16 cellular contexts compared by ENCODE assay signal in the genomic region with DNA sequence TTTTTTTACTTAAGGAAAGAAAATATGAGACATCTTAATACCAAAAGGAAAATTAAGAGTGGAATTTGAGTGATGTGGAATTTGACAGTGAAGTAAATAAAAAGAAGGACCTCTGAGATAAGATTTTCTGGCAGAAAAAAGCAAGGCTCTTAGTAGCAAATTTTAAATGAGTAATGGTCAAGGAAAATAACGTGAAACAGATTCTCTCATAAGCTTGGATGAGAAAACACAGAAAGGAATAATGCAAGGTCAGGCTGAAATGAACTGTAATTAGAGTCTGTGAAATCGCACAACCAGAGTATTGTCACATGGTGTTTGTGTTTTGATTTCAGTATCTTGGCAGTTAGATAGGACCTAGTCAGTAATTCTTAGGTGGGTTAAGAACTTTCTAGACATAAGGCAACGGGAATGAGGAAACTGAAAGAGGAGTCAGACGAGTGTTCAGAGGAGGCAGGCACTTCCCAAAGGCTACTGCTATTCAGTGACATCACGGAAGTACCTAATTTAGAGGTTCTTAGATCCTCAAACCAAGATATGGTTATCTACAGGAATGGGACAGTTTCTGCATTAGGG. TPM values are rescaled to one million over a fixed set of nuclear protein-coding genes. Genes with fewer than 3 reads are reported as not detected.
DNase-seq lines count a peak whose midpoint lies in the region; ATAC-seq and TF ChIP-seq lines count a peak whose summit lies in the region.
"Had no signal": no experiment of that assay in that cellular context is flagged by ENCODE, and none has a peak within 500 bp of the region (broad histone marks: within the 10 kb centered on the region; RNA-seq: fewer than 3 reads in every experiment).

No MANE protein-coding gene starts in this region.

- ATAC-seq in sciatic nerve (peak; percentile 57), HG03025 (IDR thresholded peaks at IDR 0.05; ENCODE audit: low FRiP score, unreplicated experiment) (no peak)
- ATAC-seq: GM12878 had no signal

- H3K9me2 ChIP-seq in hepatocyte (replicated peaks; ENCODE audit: insufficient read depth) = no peaks in the 10 kb centered on the region

- H3K4me1 Mint-ChIP-seq in CD14-positive monocyte = peaks cover 7% of the 10 kb centered on the region

- peak; percentile 47 for DNase-seq in EH (ENCODE audit: low read depth)
- peak; percentile 87 for DNase-seq in amniotic epithelial cell (ENCODE audit: low read depth)
- DNase-seq in hepatocyte (ENCODE audit: low spot score) = no peak
- no peak for DNase-seq in sciatic nerve (ENCODE audit: low spot score)
- no peak for DNase-seq in NCI-H2171 (lab: John Stamatoyannopoulos, UW)
- DNase-seq in NK-92 (lab: John Stamatoyannopoulos, UW; ENCODE audit: unreplicated experiment) = no peak
- no peak for DNase-seq in CD14-positive monocyte (ENCODE audit: low spot score)
- DNase-seq: activated CD4-positive, alpha-beta T cell treated with anti-CD3 and anti-CD28 coated beads for 1 hour; BE2C; NCI-H2029 had no signal

- H3K4me3 Mint-ChIP-seq in CD14-positive monocyte = peak overlapping the region in 1 of 2 donors; percentile 62
- H3K4me3 Mint-ChIP-seq: activated naive CD8-positive, alpha-beta T cell; T-helper 1 cell treated with Interleukin-12 subunit alpha and Interleukin-12 subunit beta and Interleukin-4 antibody, amounts not matched to agents 30 μg/mL and 1 μg/mL, for 36 hours had no signal

- no peak overlapping the region for H3K27ac ChIP-seq in hepatocyte
- H3K27ac ChIP-seq: epithelial cell of prostate, suprapubic skin had no signal

- H3K27ac Mint-ChIP-seq in CD14-positive monocyte = no peak overlapping the region
- H3K27ac Mint-ChIP-seq: activated naive CD8-positive, alpha-beta T cell; T-helper 1 cell treated with Interleukin-12 subunit alpha and Interleukin-12 subunit beta and Interleukin-4 antibody, amounts not matched to agents 30 μg/mL and 1 μg/mL, for 36 hours had no signal

- no peaks in the 10 kb centered on the region for H4K20me1 ChIP-seq in hepatocyte (ENCODE audit: insufficient read depth, poor library complexity, severe bottlenecking)

- 50% methylated on average over 5 of the region's 5 CpGs for WGBS in hepatocyte (ENCODE audit: low lambda C conversion rate, missing lambda C conversion rate)

- TF ChIP-seq CTCF in hepatocyte (IDR thresholded peaks at IDR 0.05; ENCODE audit: poor library complexity) = no peak
- no peak for TF ChIP-seq CTCF in CD14-positive monocyte (IDR thresholded peaks at IDR 0.05)

- no peaks in the 10 kb centered on the region for H3K9me3 ChIP-seq in hepatocyte (ENCODE audit: low read depth)
- H3K9me3 ChIP-seq: BE2C, suprapubic skin had no signal

- peak overlapping the region; percentile 58 for H3K4me2 ChIP-seq in hepatocyte

- no peaks in the 10 kb centered on the region for H3K79me2 ChIP-seq in hepatocyte

- H3K27me3 Mint-ChIP-seq in CD14-positive monocyte (ENCODE audit: low read depth in 3 of 3) = peaks cover 0 to 4% (median 0%) of the 10 kb centered on the region in 3 donors
- H3K27me3 Mint-ChIP-seq: activated naive CD8-positive, alpha-beta T cell had no signal

- H3K4me3 ChIP-seq in hepatocyte = no peak overlapping the region
- H3K4me3 ChIP-seq: GM12878, suprapubic skin had no signal

- H3K9me3 Mint-ChIP-seq in CD14-positive monocyte = no peaks in the 10 kb centered on the region
- H3K9me3 Mint-ChIP-seq: T-helper 1 cell treated with Interleukin-12 subunit alpha and Interleukin-12 subunit beta and Interleukin-4 antibody, amounts not matched to agents 30 μg/mL and 1 μg/mL, for 36 hours had no signal

- no peaks in the 10 kb centered on the region for H3K36me3 Mint-ChIP-seq in CD14-positive monocyte
- H3K36me3 Mint-ChIP-seq: activated naive CD8-positive, alpha-beta T cell had no signal

- H3K36me3 ChIP-seq in hepatocyte (replicated peaks; ENCODE audit: insufficient read depth, low read depth) = no peaks in the 10 kb centered on the region
- H3K36me3 ChIP-seq: BE2C, suprapubic skin had no signal

- H3K4me1 ChIP-seq in hepatocyte (ENCODE audit: insufficient read depth) = no peaks in the 10 kb centered on the region

- no peak overlapping the region for H2AFZ ChIP-seq in hepatocyte

- intact Hi-C loops in sciatic nerve (cut with DNase I) (no loop called here), CD14-positive monocyte (cut with micrococcal nuclease) (no loop called here)

- no peaks in the 10 kb centered on the region for H3K27me3 ChIP-seq in hepatocyte
- H3K27me3 ChIP-seq: BE2C, suprapubic skin had no signal

RNA-seq across cellular contexts. Expression of gene LIMCH1, which starts 34.5 kb away (rescaled TPM):
- total RNA-seq in hepatocyte (13.3 and 16.3 TPM in 2 replicates), sciatic nerve (195 TPM)
- polyA plus RNA-seq in hepatocyte (10.6 and 15.5 TPM in 2 replicates), CD14-positive monocyte (under 1 TPM; 0.25 to 0.32 TPM)

Comparison
In these comparisons a context has a peak if more than half of its experiments do, and no peak if none do; other contexts are left out.
1. DNase-seq: peak in EH (single experiment) and amniotic epithelial cell (single experiment); none in hepatocyte (single experiment), sciatic nerve (single experiment), NCI-H2171 (single experiment), NK-92 (single experiment) and CD14-positive monocyte (single experiment).
2. RNA of gene LIMCH1, which starts 34.5 kb away (total RNA-seq): 195 TPM in sciatic nerve (single experiment); 13.3 to 16.3 TPM in hepatocyte; every median in the first group is over 10 times any median in the second.